In genomic region chr2:241065355-241065803, GRCh38 we compare ENCODE assay signal across 15 cellular contexts.
"Had no signal": no experiment of that assay in that cellular context is flagged by ENCODE, and none has a peak within 500 bp of the region (broad histone marks: within the 10 kb centered on the region; RNA-seq: fewer than 3 reads in every experiment).

No MANE protein-coding gene starts in this region.

- H3K27me3 Mint-ChIP-seq: naive thymus-derived CD4-positive, alpha-beta T cell; stimulated activated memory B cell treated with anti-CD40 and anti-IgM and Interleukin-4, amounts not matched to agents 10 μg/mL and 1 μg/mL and 100 μg/mL, for 72 hours had no signal

- H3K27ac Mint-ChIP-seq: activated T-helper 1 cell treated with anti-CD3 and anti-CD28 coated beads, Interleukin-12 subunit alpha, Interleukin-12 subunit beta, Interleukin-2, Interleukin-4 antibody, amounts not matched to agents 30 ng/mL and 10 ng/mL and 1 ng/mL, durations not matched to agents 14 hours and 24 hours and 36 hours; progenitor cell of endocrine pancreas; stimulated activated memory B cell treated with anti-CD40 and anti-IgM and Interleukin-4, amounts not matched to agents 10 μg/mL and 1 μg/mL and 100 μg/mL, for 72 hours had no signal

- H3K4me3 ChIP-seq: coronary artery, gastroesophageal sphincter, lower lobe of right lung, right lobe of liver, spleen had no signal

- H3K9me3 ChIP-seq: gastroesophageal sphincter, lower lobe of right lung, neutrophil, right lobe of liver, spleen had no signal

- H3K36me3 ChIP-seq: neutrophil had no signal

- H3K36me3 Mint-ChIP-seq: naive thymus-derived CD4-positive, alpha-beta T cell had no signal

- H3K27me3 ChIP-seq: right lobe of liver had no signal

- DNase-seq: activated naive CD4-positive, alpha-beta T cell; effector CD8-positive, alpha-beta T cell; lower lobe of right lung; naive thymus-derived CD4-positive, alpha-beta T cell; right lobe of liver; stimulated activated CD4-positive, alpha-beta T cell treated with anti-CD3 and anti-CD28 coated beads, Interleukin-1b, Interleukin-23, amount 100 ng/mL, for 48 hours; T-helper 9 cell; trophoblast cell had no signal

- H3K4me1 ChIP-seq: right lobe of liver had no signal

- H3K9me3 Mint-ChIP-seq: activated T-helper 1 cell treated with anti-CD3 and anti-CD28 coated beads, Interleukin-12 subunit alpha, Interleukin-12 subunit beta, Interleukin-2, Interleukin-4 antibody, amounts not matched to agents 30 ng/mL and 10 ng/mL and 1 ng/mL, durations not matched to agents 14 hours and 24 hours and 36 hours; naive thymus-derived CD4-positive, alpha-beta T cell; stimulated activated memory B cell treated with anti-CD40 and anti-IgM and Interleukin-4, amounts not matched to agents 10 μg/mL and 1 μg/mL and 100 μg/mL, for 72 hours had no signal

- H3K4me3 Mint-ChIP-seq: activated T-helper 1 cell treated with anti-CD3 and anti-CD28 coated beads, Interleukin-12 subunit alpha, Interleukin-12 subunit beta, Interleukin-2, Interleukin-4 antibody, amounts not matched to agents 30 ng/mL and 10 ng/mL and 1 ng/mL, durations not matched to agents 14 hours and 24 hours and 36 hours; naive thymus-derived CD4-positive, alpha-beta T cell; stimulated activated memory B cell treated with anti-CD40 and anti-IgM and Interleukin-4, amounts not matched to agents 10 μg/mL and 1 μg/mL and 100 μg/mL, for 72 hours had no signal

- ATAC-seq: gastroesophageal sphincter; lower lobe of right lung; naive thymus-derived CD4-positive, alpha-beta T cell; stimulated activated memory B cell treated with anti-CD40 and anti-IgM and Interleukin-4, amounts not matched to agents 10 μg/mL and 1 μg/mL and 100 μg/mL, for 72 hours had no signal

- H3K27ac ChIP-seq: gastroesophageal sphincter, lower lobe of right lung, neutrophil, right lobe of liver, spleen had no signal
